In the genomic region with DNA sequence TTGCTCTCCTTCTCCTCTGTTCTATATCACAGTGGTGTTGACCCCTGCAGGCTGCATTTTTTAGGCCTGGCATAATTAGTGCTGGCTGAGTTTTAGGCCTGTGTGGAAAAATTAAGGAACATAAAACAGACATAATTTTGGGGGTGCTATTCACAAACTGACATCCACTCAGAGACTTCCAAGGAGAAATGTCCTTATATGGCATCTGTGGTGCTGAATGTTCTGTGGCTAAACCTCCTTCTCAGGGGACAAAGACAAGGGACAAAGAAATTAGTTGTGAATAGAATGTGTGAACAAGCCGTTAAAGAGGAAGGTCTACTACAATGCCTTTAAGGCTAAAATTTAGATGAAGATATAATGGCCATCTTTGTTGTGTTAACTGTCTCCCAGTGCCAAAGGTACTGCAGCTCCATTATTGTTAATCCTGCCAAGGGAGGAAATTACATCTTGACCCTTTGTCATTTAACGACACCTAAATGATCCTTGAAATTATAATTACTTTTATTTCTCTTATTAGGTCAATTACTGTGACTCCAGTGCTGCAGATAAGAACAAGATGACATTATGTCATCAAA, we compare ENCODE assay signal across 29 cellular contexts.
"Had no signal": no experiment of that assay in that cellular context is flagged by ENCODE, and none has a peak within 500 bp of the region (broad histone marks: within the 10 kb centered on the region; RNA-seq: fewer than 3 reads in every experiment).

No MANE protein-coding gene starts in this region.

- H3K27me3 ChIP-seq: ascending aorta, body of pancreas, MG63 had no signal

- ATAC-seq: activated CD4-positive, CD25-positive, alpha-beta regulatory T cell treated with anti-CD3 and anti-CD28 coated beads, Interleukin-2, amount 50 U/mL, for 24 hours; activated CD8-positive, alpha-beta memory T cell treated with anti-CD3 and anti-CD28 coated beads, Interleukin-2, amount 10 ng/mL, durations not matched to agents 7 days and 5 days; activated naive CD4-positive, alpha-beta T cell treated with anti-CD3 and anti-CD28 coated beads, Interleukin-2, amount 50 U/mL, for 72 hours; activated naive CD8-positive, alpha-beta T cell treated with anti-CD3 and anti-CD28 coated beads, Interleukin-2, amount 50 U/mL, for 24 hours; body of pancreas; Panc1; Right ventricle myocardium inferior; T-cell had no signal

- H3K27ac ChIP-seq: ascending aorta, body of pancreas, KMS-11, SK-N-MC, WERI-Rb-1 had no signal

- H3K36me3 ChIP-seq: ascending aorta, MG63, WERI-Rb-1 had no signal

- H3K4me2 ChIP-seq: KMS-11 had no signal

- H3K4me3 ChIP-seq: ascending aorta, body of pancreas, MG63, SK-N-MC had no signal

- H3K9ac ChIP-seq: KMS-11 had no signal

- H3K9me3 ChIP-seq: MG63 had no signal

- DNase-seq: activated CD4-positive, alpha-beta T cell treated with anti-CD3 and anti-CD28 coated beads for 48 hours; activated CD4-positive, alpha-beta T cell treated with anti-CD3 and anti-CD28 coated beads, Interleukin-2, amount 50 U/mL, for 48 hours; activated CD8-positive, alpha-beta memory T cell treated with anti-CD3 and anti-CD28 coated beads, Interleukin-2, amount 10 ng/mL, durations not matched to agents 7 days and 5 days; activated effector memory CD4-positive, alpha-beta T cell treated with anti-CD3 and anti-CD28 coated beads, Interleukin-2, amount 50 U/mL, for 16 hours; activated naive CD4-positive, alpha-beta T cell treated with Interleukin-2 at 50 U/mL for 16 hours; activated naive CD8-positive, alpha-beta T cell treated with anti-CD3 and anti-CD28 coated beads, Interleukin-2, amount 50 U/mL, for 24 hours; activated T-cell treated with anti-CD3 and anti-CD28 coated beads, Interleukin-2, amount 50 U/mL, for 24 hours; amniotic stem cell; body of pancreas; central memory CD4-positive, alpha-beta T cell; MG63; MV-4-11; NCI-H1092 treated with DMSO at 0.1 percent for 48 hours; NCI-H1694 treated with DMSO at 0.1 percent for 48 hours; NCI-H2081; NCI-H510A treated with DMSO at 0.1 percent for 48 hours; NCI-H69; OCI-M1; RPMI8226; T-cell; T-helper 2 cell; WERI-Rb-1 had no signal

- H3K4me1 ChIP-seq: ascending aorta, body of pancreas had no signal
